Comparison of ENCODE assay signal across 1 cellular context in genomic region chr2:156435725-156436476, GRCh38.
A peak's percentile ranks its signal among the peaks of the same experiment; 100 is the strongest.
TF ChIP-seq lines count a peak whose summit lies in the region.

TSS of gene GPD2 (plus strand) at chr2:156436379. CDS start at chr2:156476106, 39,727 bp downstream.

TF ChIP-seq in GM12878, 131 proteins besides CTCF, POLR2A, EP300 and RAD21 (continued from another document):
- TF ChIP-seq CBFB (IDR thresholded peaks at IDR 0.05; ENCODE audit: low read depth) (no peak), PKNOX1 (IDR thresholded peaks at IDR 0.05) (peak; percentile 91), EGR1 (IDR thresholded peaks at IDR 0.05; ENCODE audit: borderline replicate concordance in 1 of 2, low read depth in 2 of 2, low read length in 2 of 2) (peak in 1 of 2 experiments; percentile 85; a peak in 2 of 3 replicates), NR2C2 (IDR thresholded peaks at IDR 0.05; ENCODE audit: borderline replicate concordance, control insufficient read depth, insufficient read length, low read depth) (no peak)
